10 cellular contexts compared by ENCODE assay signal in genomic region chr3:51620543-51620942, GRCh38. TPM values are rescaled to one million over a fixed set of nuclear protein-coding genes. Genes with fewer than 3 reads are reported as not detected.
DNase-seq lines count a peak whose midpoint lies in the region; ATAC-seq and TF ChIP-seq lines count a peak whose summit lies in the region.
"Had no signal": no experiment of that assay in that cellular context is flagged by ENCODE, and none has a peak within 500 bp of the region (broad histone marks: within the 10 kb centered on the region; RNA-seq: fewer than 3 reads in every experiment).

No MANE protein-coding gene starts in this region.

- no peaks in the 10 kb centered on the region for H3K36me3 ChIP-seq in GM23338 (ENCODE audit: insufficient read depth)
- H3K36me3 ChIP-seq in stomach: no peaks in the 10 kb centered on the region

- H3K27ac ChIP-seq in GM23338 (ENCODE audit: low read depth): no peak overlapping the region
- peak overlapping the region in 4 of 5 donors; percentile 12 to 71 (median 54) for H3K27ac ChIP-seq in stomach

- TF ChIP-seq EP300 in stomach (IDR thresholded peaks at IDR 0.05): no peak

- H3K4me1 Mint-ChIP-seq in GM23338: peaks cover 16% of the 10 kb centered on the region

- in situ Hi-C loops in astrocyte of the cerebellum (cut with HindIII; ENCODE audit: low sequenced_read_pairs): no loop called here

- no peak overlapping the region for H2AFZ ChIP-seq in GM23338

- peak overlapping the region; percentile 88 for H3K27ac Mint-ChIP-seq in GM23338

- H3K36me3 Mint-ChIP-seq in GM23338 (ENCODE audit: low read depth): no peaks in the 10 kb centered on the region; the same call in 2 of the 3 replicates

- no peaks in the 10 kb centered on the region for H3K9me3 Mint-ChIP-seq in GM23338

- peaks cover 4% of the 10 kb centered on the region; the same call in 1 of the 2 replicates for H4K20me1 ChIP-seq in GM23338 (replicated peaks; ENCODE audit: insufficient read depth)

- peaks cover 58% of the 10 kb centered on the region for H3K79me2 ChIP-seq in GM23338 (replicated peaks; ENCODE audit: insufficient read depth)

- H3K9me2 ChIP-seq in GM23338 (ENCODE audit: insufficient read depth): no peaks in the 10 kb centered on the region

- H3K9me3 ChIP-seq in stomach: no peaks in the 10 kb centered on the region
- H3K9me3 ChIP-seq: heart right ventricle had no signal

- H3K27me3 ChIP-seq in GM23338 (ENCODE audit: insufficient read depth) (no peaks in the 10 kb centered on the region), stomach (no peaks in the 10 kb centered on the region)
- H3K27me3 ChIP-seq: heart right ventricle had no signal

- no peak overlapping the region for H3K4me2 ChIP-seq in GM23338

- 16 to 44% (median 19%) methylated on average over 2 of the region's 2 CpGs for WGBS in stomach, 5 donors

- no peak for TF ChIP-seq POLR2A in stomach (IDR thresholded peaks at IDR 0.05)

- H3K4me3 Mint-ChIP-seq in GM23338: no peak overlapping the region

- DNase-seq in GM23338 (ENCODE audit: low spot score): no peak
- peak; percentile 50 for DNase-seq in astrocyte of the cerebellum (ENCODE audit: low read depth)
- peak; percentile 36 for DNase-seq in inferior parietal cortex (ENCODE audit: extremely low spot score)
- no peak for DNase-seq in stomach
- DNase-seq in nucleus accumbens (lab: John Stamatoyannopoulos, UW): no peak
- no peak for DNase-seq in midbrain (lab: John Stamatoyannopoulos, UW)
- no peak for DNase-seq in retina
- DNase-seq in NCI-H1092 (lab: John Stamatoyannopoulos, UW): no peak
- DNase-seq: activated T-cell treated with anti-CD3 and anti-CD28 coated beads, Interleukin-2, amount 50 U/mL, for 48 hours; heart right ventricle had no signal

- intact Hi-C loops in stomach (cut with DNase I; ENCODE audit: low total_unique reads): no loop called here

- H3K4me1 ChIP-seq in GM23338 (ENCODE audit: insufficient read depth) (peaks cover 22% of the 10 kb centered on the region), stomach (peaks cover 24 to 68% (median 46%) of the 10 kb centered on the region in 4 donors)

- no peak overlapping the region for H3K4me3 ChIP-seq in GM23338
- H3K4me3 ChIP-seq in astrocyte of the cerebellum (ENCODE audit: low read depth, low read length): no peak overlapping the region
- no peak overlapping the region for H3K4me3 ChIP-seq in stomach
- H3K4me3 ChIP-seq: heart right ventricle had no signal

- TF ChIP-seq CTCF in GM23338 (conservative IDR thresholded peaks at IDR 0.05; ENCODE audit: low read depth in 2 of 2): no peak
- TF ChIP-seq CTCF in astrocyte of the cerebellum (IDR thresholded peaks at IDR 0.05; ENCODE audit: low read depth, low read length, missing control alignments): no peak
- no peak for TF ChIP-seq CTCF in stomach (IDR thresholded peaks at IDR 0.05)

- no peaks in the 10 kb centered on the region for H3K27me3 Mint-ChIP-seq in GM23338 (ENCODE audit: insufficient read depth, low read depth, poor library complexity)

- no peak for ATAC-seq in GM23338

- no peaks in the 10 kb centered on the region for H3F3A ChIP-seq in GM23338 (replicated peaks; ENCODE audit: low read depth)

TF ChIP-seq in GM23338, 12 proteins besides CTCF, POLR2A, EP300 and RAD21 (continues in another document):
- TF ChIP-seq NANOG (IDR thresholded peaks at IDR 0.05; ENCODE audit: borderline replicate concordance): no peak
- no peak for TF ChIP-seq EZH2phosphoT487 (IDR thresholded peaks at IDR 0.05; ENCODE audit: unreplicated experiment)
- TF ChIP-seq, protein P1, sequence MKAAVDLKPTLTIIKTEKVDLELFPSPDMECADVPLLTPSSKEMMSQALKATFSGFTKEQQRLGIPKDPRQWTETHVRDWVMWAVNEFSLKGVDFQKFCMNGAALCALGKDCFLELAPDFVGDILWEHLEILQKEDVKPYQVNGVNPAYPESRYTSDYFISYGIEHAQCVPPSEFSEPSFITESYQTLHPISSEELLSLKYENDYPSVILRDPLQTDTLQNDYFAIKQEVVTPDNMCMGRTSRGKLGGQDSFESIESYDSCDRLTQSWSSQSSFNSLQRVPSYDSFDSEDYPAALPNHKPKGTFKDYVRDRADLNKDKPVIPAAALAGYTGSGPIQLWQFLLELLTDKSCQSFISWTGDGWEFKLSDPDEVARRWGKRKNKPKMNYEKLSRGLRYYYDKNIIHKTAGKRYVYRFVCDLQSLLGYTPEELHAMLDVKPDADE (IDR thresholded peaks at IDR 0.05): no peak
- TF ChIP-seq EZH2 (IDR thresholded peaks at IDR 0.05; ENCODE audit: low read depth, unreplicated experiment): no peak
- TF ChIP-seq, protein P2, sequence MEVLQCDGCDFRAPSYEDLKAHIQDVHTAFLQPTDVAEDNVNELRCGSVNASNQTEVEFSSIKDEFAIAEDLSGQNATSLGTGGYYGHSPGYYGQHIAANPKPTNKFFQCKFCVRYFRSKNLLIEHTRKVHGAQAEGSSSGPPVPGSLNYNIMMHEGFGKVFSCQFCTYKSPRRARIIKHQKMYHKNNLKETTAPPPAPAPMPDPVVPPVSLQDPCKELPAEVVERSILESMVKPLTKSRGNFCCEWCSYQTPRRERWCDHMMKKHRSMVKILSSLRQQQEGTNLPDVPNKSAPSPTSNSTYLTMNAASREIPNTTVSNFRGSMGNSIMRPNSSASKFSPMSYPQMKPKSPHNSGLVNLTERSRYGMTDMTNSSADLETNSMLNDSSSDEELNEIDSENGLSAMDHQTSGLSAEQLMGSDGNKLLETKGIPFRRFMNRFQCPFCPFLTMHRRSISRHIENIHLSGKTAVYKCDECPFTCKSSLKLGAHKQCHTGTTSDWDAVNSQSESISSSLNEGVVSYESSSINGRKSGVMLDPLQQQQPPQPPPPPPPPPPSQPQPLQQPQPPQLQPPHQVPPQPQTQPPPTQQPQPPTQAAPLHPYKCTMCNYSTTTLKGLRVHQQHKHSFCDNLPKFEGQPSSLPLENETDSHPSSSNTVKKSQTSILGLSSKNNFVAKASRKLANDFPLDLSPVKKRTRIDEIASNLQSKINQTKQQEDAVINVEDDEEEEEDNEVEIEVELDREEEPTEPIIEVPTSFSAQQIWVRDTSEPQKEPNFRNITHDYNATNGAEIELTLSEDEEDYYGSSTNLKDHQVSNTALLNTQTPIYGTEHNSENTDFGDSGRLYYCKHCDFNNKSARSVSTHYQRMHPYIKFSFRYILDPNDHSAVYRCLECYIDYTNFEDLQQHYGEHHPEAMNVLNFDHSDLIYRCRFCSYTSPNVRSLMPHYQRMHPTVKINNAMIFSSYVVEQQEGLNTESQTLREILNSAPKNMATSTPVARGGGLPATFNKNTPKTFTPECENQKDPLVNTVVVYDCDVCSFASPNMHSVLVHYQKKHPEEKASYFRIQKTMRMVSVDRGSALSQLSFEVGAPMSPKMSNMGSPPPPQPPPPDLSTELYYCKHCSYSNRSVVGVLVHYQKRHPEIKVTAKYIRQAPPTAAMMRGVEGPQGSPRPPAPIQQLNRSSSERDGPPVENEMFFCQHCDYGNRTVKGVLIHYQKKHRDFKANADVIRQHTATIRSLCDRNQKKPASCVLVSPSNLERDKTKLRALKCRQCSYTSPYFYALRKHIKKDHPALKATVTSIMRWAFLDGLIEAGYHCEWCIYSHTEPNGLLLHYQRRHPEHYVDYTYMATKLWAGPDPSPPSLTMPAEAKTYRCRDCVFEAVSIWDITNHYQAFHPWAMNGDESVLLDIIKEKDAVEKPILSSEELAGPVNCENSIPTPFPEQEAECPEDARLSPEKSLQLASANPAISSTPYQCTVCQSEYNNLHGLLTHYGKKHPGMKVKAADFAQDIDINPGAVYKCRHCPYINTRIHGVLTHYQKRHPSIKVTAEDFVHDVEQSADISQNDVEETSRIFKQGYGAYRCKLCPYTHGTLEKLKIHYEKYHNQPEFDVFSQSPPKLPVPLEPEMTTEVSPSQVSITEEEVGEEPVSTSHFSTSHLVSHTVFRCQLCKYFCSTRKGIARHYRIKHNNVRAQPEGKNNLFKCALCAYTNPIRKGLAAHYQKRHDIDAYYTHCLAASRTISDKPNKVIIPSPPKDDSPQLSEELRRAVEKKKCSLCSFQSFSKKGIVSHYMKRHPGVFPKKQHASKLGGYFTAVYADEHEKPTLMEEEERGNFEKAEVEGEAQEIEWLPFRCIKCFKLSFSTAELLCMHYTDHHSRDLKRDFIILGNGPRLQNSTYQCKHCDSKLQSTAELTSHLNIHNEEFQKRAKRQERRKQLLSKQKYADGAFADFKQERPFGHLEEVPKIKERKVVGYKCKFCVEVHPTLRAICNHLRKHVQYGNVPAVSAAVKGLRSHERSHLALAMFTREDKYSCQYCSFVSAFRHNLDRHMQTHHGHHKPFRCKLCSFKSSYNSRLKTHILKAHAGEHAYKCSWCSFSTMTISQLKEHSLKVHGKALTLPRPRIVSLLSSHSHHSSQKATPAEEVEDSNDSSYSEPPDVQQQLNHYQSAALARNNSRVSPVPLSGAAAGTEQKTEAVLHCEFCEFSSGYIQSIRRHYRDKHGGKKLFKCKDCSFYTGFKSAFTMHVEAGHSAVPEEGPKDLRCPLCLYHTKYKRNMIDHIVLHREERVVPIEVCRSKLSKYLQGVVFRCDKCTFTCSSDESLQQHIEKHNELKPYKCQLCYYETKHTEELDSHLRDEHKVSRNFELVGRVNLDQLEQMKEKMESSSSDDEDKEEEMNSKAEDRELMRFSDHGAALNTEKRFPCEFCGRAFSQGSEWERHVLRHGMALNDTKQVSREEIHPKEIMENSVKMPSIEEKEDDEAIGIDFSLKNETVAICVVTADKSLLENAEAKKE (CRISPR knock-in tag; IDR thresholded peaks at IDR 0.05): no peak
- no peak for TF ChIP-seq ZNF331 (CRISPR knock-in tag; IDR thresholded peaks at IDR 0.05; ENCODE audit: low read depth)
- no peak for TF ChIP-seq ZNF114 (CRISPR knock-in tag; IDR thresholded peaks at IDR 0.05)
- no peak for TF ChIP-seq CREB1 (CRISPR knock-in tag; IDR thresholded peaks at IDR 0.05; ENCODE audit: low read depth)
- TF ChIP-seq POLR2AphosphoS5 (IDR thresholded peaks at IDR 0.05; ENCODE audit: low read depth): no peak
- TF ChIP-seq JUNB (IDR thresholded peaks at IDR 0.05; ENCODE audit: unreplicated experiment): no peak

RNA-seq across cellular contexts. Expression of gene TEX264, which starts 50.5 kb away (rescaled TPM):
- total RNA-seq in GM23338 (2014; rRNA removed; shearing (Covaris generic)): 10.5 and 13.3 TPM in 2 replicates
- polyA plus RNA-seq in GM23338 (2016; fragmentation: Nextera tagmentation; extraction: Ambion mirVana) (9.7 and 10.0 TPM in 2 replicates), stomach (10 to 100 TPM; 34.5 to 60.1 (median 60.1) TPM)
- 10 to 100 TPM; 18.7 to 73.0 (median 34.3) TPM for total RNA-seq in stomach

Comparison
In these comparisons a context has a peak if more than half of its experiments do, and no peak if none do; other contexts are left out.
1. DNase-seq: peak in astrocyte of the cerebellum (single experiment) and inferior parietal cortex (single experiment); none in GM23338 (single experiment), stomach (single experiment), nucleus accumbens (0 of 56), midbrain (single experiment), retina (single experiment) and NCI-H1092 (single experiment).